9 cellular contexts compared by ENCODE assay signal in genomic region chr2:149050188-149050587, GRCh38. TPM values are rescaled to one million over a fixed set of nuclear protein-coding genes. Genes with fewer than 3 reads are reported as not detected.
A peak's percentile ranks its signal among the peaks of the same experiment; 100 is the strongest.
DNase-seq lines count a peak whose midpoint lies in the region; ATAC-seq, FAIRE-seq and TF ChIP-seq lines count a peak whose summit lies in the region.
"Had no signal": no experiment of that assay in that cellular context is flagged by ENCODE, and none has a peak within 500 bp of the region (broad histone marks: within the 10 kb centered on the region; RNA-seq: fewer than 3 reads in every experiment).

No MANE protein-coding gene starts in this region.

- intact Hi-C loops in sciatic nerve (cut with DNase I) (no loop called here), prostate gland (cut with DNase I) (no loop called here)

- H3K27me3 ChIP-seq in prostate gland (replicated peaks; ENCODE audit: insufficient read depth): no peaks in the 10 kb centered on the region

- 67% methylated on average over 6 of the region's 6 CpGs for WGBS in prostate gland

- peak; percentile 95 for ATAC-seq in GM18868 (IDR thresholded peaks at IDR 0.05; ENCODE audit: unreplicated experiment)
- peak; percentile 78 for ATAC-seq in sciatic nerve

- no peak overlapping the region for H3K4me3 ChIP-seq in prostate gland

- H3K9me3 ChIP-seq in prostate gland: no peaks in the 10 kb centered on the region

- no peak for TF ChIP-seq CTCF in prostate gland (IDR thresholded peaks at IDR 0.05)

- no peak overlapping the region for H3K27ac ChIP-seq in prostate gland

- H3K4me1 ChIP-seq in prostate gland (replicated peaks): no peaks in the 10 kb centered on the region

- peak; percentile 46 for FAIRE-seq in HTR-8/SVneo (lab: Jason Lieb, UNC)

- DNase-seq in HCEC 1CT (peak; percentile 35), HTR-8/SVneo (ENCODE audit: insufficient read length, low spot score) (no peak), sciatic nerve (ENCODE audit: low spot score) (no peak), prostate gland (ENCODE audit: low spot score) (no peak), SK-N-DZ (ENCODE audit: low spot score) (no peak), NCI-H187 treated with DMSO at 0.1 percent for 48 hours (lab: John Stamatoyannopoulos, UW) (no peak)
- DNase-seq: NCI-H1930, nucleus accumbens had no signal

- no peaks in the 10 kb centered on the region for H3K36me3 ChIP-seq in prostate gland

- TF ChIP-seq POLR2A in prostate gland (IDR thresholded peaks at IDR 0.05): no peak

RNA-seq across cellular contexts. Expression of gene LYPD6B, which starts 11.7 kb away (rescaled TPM):
- not detected for total RNA-seq in sciatic nerve
- 10 to 100 TPM; 16.8 to 17.8 TPM for total RNA-seq in prostate gland
- 0.13 TPM in 1 of 2 replicates, not detected in the other for polyA plus RNA-seq in SK-N-DZ (2014; cell fraction: cytosol; rRNA removed)
- polyA plus RNA-seq in SK-N-DZ (2014; cell fraction: nucleus; rRNA removed): 0.14 and 0.38 TPM in 2 replicates

Comparison
In these comparisons a context has a peak if more than half of its experiments do, and no peak if none do; other contexts are left out.
1. RNA of gene LYPD6B, which starts 11.7 kb away (total RNA-seq): 16.8 to 17.8 TPM in prostate gland; not detected in sciatic nerve (single experiment); every median in the first group is over 10 times any median in the second.